ENCODE assay signal across 21 cellular contexts in genomic region chr18:59610546-59611140, GRCh38.
"Had no signal": no experiment of that assay in that cellular context is flagged by ENCODE, and none has a peak within 500 bp of the region (broad histone marks: within the 10 kb centered on the region; RNA-seq: fewer than 3 reads in every experiment).

No MANE protein-coding gene starts in this region.

- H3K27ac ChIP-seq: coronary artery, heart right ventricle, lower lobe of right lung, testis, upper lobe of left lung had no signal

- DNase-seq: activated CD4-positive, alpha-beta memory T cell treated with anti-CD3 and anti-CD28 coated beads, Interleukin-2, amount 10 ng/mL, durations not matched to agents 7 days and 5 days; activated CD4-positive, alpha-beta T cell treated with anti-CD3 and anti-CD28 coated beads, Interleukin-2, amount 10 ng/mL, durations not matched to agents 24 days and 14 days; activated effector memory CD4-positive, alpha-beta T cell treated with Interleukin-2 at 50 U/mL for 16 hours; activated naive CD4-positive, alpha-beta T cell treated with anti-CD3 and anti-CD28 coated beads for 36 hours; activated naive CD8-positive, alpha-beta T cell treated with anti-CD3 and anti-CD28 coated beads, Interleukin-2, amount 10 ng/mL, durations not matched to agents 7 days and 5 days; activated T-cell treated with anti-CD3 and anti-CD28 coated beads, Interleukin-2, amount 50 U/mL, for 72 hours; amniotic stem cell; cerebellar nuclear complex; endodermal cell; heart right ventricle; lower lobe of right lung; mesendoderm; mucosa of descending colon; occipital lobe; stimulated activated CD4-positive, alpha-beta T cell treated with anti-CD3 and anti-CD28 coated beads, Interleukin-2, amount 100 ng/mL, for 48 hours; stimulated activated CD8-positive, alpha-beta memory T cell treated with anti-CD3 and anti-CD28 coated beads, Interleukin-4, amount 100 ng/mL, for 48 hours; stimulated activated naive CD4-positive, alpha-beta T cell; testis; upper lobe of left lung had no signal

- H3K36me3 ChIP-seq: heart right ventricle, lower lobe of right lung, upper lobe of left lung had no signal

- H3K4me1 ChIP-seq: lower lobe of right lung, testis, upper lobe of left lung had no signal

- H3K27me3 ChIP-seq: heart right ventricle, testis, upper lobe of left lung had no signal

- H3K9me3 ChIP-seq: heart right ventricle, lower lobe of right lung, mucosa of descending colon, testis, upper lobe of left lung had no signal

- H3K4me3 ChIP-seq: coronary artery, heart right ventricle, lower lobe of right lung, mucosa of descending colon, testis, upper lobe of left lung had no signal

- ATAC-seq: activated T-cell treated with anti-CD3 and anti-CD28 coated beads, Interleukin-2, amount 50 U/mL, for 72 hours; heart right ventricle; left lobe of liver; lower lobe of right lung; mucosa of descending colon had no signal
